Comparison of ENCODE assay signal across 25 cellular contexts in the genomic region with DNA sequence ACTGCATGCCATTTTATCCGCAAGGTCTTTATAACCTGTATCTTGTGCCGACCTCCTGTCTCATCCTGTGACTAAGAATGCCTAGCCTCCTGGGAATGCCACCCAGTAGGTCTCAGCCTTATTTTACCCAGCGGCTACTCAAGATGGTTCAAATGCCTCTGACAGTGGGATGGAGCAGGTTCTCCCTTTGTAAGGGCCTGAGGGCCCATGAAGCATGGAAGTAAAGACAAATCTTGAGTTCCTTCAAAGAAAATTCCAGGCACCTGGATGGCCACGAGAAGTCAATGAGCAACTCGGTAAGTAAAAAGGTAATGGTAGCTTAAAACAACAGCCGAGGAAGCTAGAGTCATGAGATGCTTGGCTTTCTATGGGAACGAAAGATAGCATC.
"Had no signal": no experiment of that assay in that cellular context is flagged by ENCODE, and none has a peak within 500 bp of the region (broad histone marks: within the 10 kb centered on the region; RNA-seq: fewer than 3 reads in every experiment).

No MANE protein-coding gene starts in this region.

- H3K27me3 ChIP-seq: suprapubic skin, testis, thyroid gland, tibial artery, tibial nerve, transverse colon, upper lobe of left lung, upper lobe of right lung, uterus, vagina had no signal

- H3K27ac ChIP-seq: stomach, suprapubic skin, testis, thoracic aorta, thyroid gland, tibial artery, tibial nerve, transverse colon, upper lobe of left lung, upper lobe of right lung, uterus, vagina had no signal

- H3K36me3 ChIP-seq: stomach, suprapubic skin, thoracic aorta, thyroid gland, tibial artery, tibial nerve, transverse colon, upper lobe of left lung, upper lobe of right lung, uterus, vagina had no signal

- H3K4me3 ChIP-seq: stomach, suprapubic skin, testis, thoracic aorta, thyroid gland, tibial artery, tibial nerve, transverse colon, upper lobe of left lung, upper lobe of right lung, uterus, vagina had no signal

- ATAC-seq: stimulated activated effector memory CD8-positive, alpha-beta T cell treated with anti-CD3 and anti-CD28 coated beads, Interleukin-12 subunit alpha, Interleukin-12 subunit beta, amount 100 ng/mL, for 72 hours; stimulated activated memory B cell treated with anti-CD40 and anti-IgM and Interleukin-4, amounts not matched to agents 10 μg/mL and 1 μg/mL and 100 μg/mL, for 72 hours; stimulated activated naive B cell treated with anti-CD40 and anti-IgM and Interleukin-4, amounts not matched to agents 10 μg/mL and 1 μg/mL and 100 μg/mL, for 72 hours; stimulated activated naive CD8-positive, alpha-beta T cell treated with anti-CD3 and anti-CD28 coated beads, Interleukin-15, amount 100 ng/mL, for 72 hours; stimulated activated naive CD8-positive, alpha-beta T cell treated with anti-CD3 and anti-CD28 coated beads, Interleukin-15, Interleukin-2, amounts not matched to agents 100 U/mL and 50 U/mL, for 24 hours; upper lobe of right lung had no signal

- H3K9me3 ChIP-seq: stomach, suprapubic skin, testis, thoracic aorta, thyroid gland, tibial artery, tibial nerve, transverse colon, upper lobe of left lung, upper lobe of right lung, uterus, vagina had no signal

- DNase-seq: stimulated activated CD4-positive, alpha-beta T cell treated with anti-CD3 and anti-CD28 coated beads, Interleukin-2, amount 100 ng/mL, for 48 hours; stimulated activated CD4-positive, alpha-beta T cell treated with anti-CD3 and anti-CD28 coated beads, Interleukin-4, amount 100 ng/mL, for 1 hour; stimulated activated CD4-positive, alpha-beta T cell treated with anti-CD3 and anti-CD28 coated beads, Interleukin-4, amount 100 ng/mL, for 24 hours; stimulated activated CD4-positive, alpha-beta T cell treated with anti-CD3 and anti-CD28 coated beads, Interleukin-4, amount 100 ng/mL, for 4 hours; stimulated activated CD8-positive, alpha-beta memory T cell treated with anti-CD3 and anti-CD28 coated beads, Interleukin-4, amount 100 ng/mL, for 48 hours; stimulated activated naive B cell treated with anti-CD40 and anti-IgM and Interleukin-4, amounts not matched to agents 10 μg/mL and 1 μg/mL and 100 μg/mL, for 72 hours; stimulated activated naive CD4-positive, alpha-beta T cell; stimulated activated naive CD4-positive, alpha-beta T cell treated with Interleukin-2 at 50 U/mL for 16 hours; stimulated activated naive CD8-positive, alpha-beta T cell treated with anti-CD3 and anti-CD28 coated beads, Interleukin-15, amount 100 ng/mL, for 72 hours; stimulated activated naive CD8-positive, alpha-beta T cell treated with anti-CD3 and anti-CD28 coated beads, Interleukin-15, Interleukin-2, amounts not matched to agents 100 U/mL and 50 U/mL, for 24 hours; stomach; substantia nigra; testis; thyroid gland; tibial artery; transverse colon; upper lobe of left lung; upper lobe of right lung; uterus had no signal

- H3K4me1 ChIP-seq: suprapubic skin, testis, thyroid gland, tibial artery, tibial nerve, transverse colon, upper lobe of left lung, upper lobe of right lung, uterus, vagina had no signal
